In the genomic region with DNA sequence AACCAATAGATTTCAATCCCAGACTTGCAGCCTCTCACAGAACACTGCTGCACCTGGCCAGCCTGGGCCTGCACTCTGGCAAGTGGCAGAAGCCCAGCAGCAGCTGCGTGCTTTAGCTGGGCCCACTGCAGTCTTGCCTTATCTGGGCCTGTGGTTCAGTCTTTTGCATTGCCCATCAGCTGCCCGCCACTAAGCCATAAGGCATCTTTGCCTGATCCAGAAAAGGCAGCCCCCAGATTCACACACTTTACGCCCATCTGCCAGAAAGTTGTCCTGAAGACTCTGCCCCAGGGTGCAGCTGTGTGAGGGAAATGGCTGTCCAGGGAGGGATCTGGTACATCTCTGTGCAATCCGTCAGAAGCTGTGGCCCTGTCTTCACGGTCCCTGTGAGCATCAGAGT, we compare ENCODE assay signal across 27 cellular contexts.
A peak's percentile ranks its signal among the peaks of the same experiment; 100 is the strongest.
DNase-seq lines count a peak whose midpoint lies in the region; ATAC-seq, FAIRE-seq and TF ChIP-seq lines count a peak whose summit lies in the region.
"Had no signal": no experiment of that assay in that cellular context is flagged by ENCODE, and none has a peak within 500 bp of the region (broad histone marks: within the 10 kb centered on the region; RNA-seq: fewer than 3 reads in every experiment).

No MANE protein-coding gene starts in this region.

- no TSS peak for BruUV-seq in HepG2 (replicated peaks; lab: Mats Ljungman, UMichigan)

- TF ChIP-seq CTCF in HepG2 (CRISPR knock-in tag; IDR thresholded peaks at IDR 0.05) (no peak), right lobe of liver (IDR thresholded peaks at IDR 0.05) (no peak), kidney (IDR thresholded peaks at IDR 0.05; ENCODE audit: borderline replicate concordance, extremely low read depth, insufficient read depth) (no peak), transverse colon (IDR thresholded peaks at IDR 0.05) (no peak)

- POLR2A ChIA-PET in HepG2 (lab: Yijun Ruan, JAX), result no interaction called here

- intact Hi-C loops in HepG2 (cut with micrococcal nuclease; ENCODE audit: unreplicated experiment), result no loop called here
- intact Hi-C loops in right lobe of liver (cut with DNase I), result no loop called here
- intact Hi-C loops in kidney (cut with DNase I), result no loop called here
- intact Hi-C loops in transverse colon (cut with DNase I; ENCODE audit: low total_unique reads), result no loop called here

- H3K4me1 Mint-ChIP-seq in stimulated activated memory B cell treated with anti-CD40 and anti-IgM and Interleukin-4, amounts not matched to agents 10 μg/mL and 1 μg/mL and 100 μg/mL, for 72 hours, result no peaks in the 10 kb centered on the region

- H3K36me3 ChIP-seq in HepG2 (replicated peaks in 1 of 2; ENCODE audit: control insufficient read depth in 1 of 2, insufficient read depth in 2 of 2, low read length in 2 of 2) (no peaks in the 10 kb centered on the region), right lobe of liver (no peaks in the 10 kb centered on the region), kidney (ENCODE audit: control insufficient read depth in 1 of 2, insufficient read depth in 2 of 2, low read length in 2 of 2) (no peaks in the 10 kb centered on the region), transverse colon (no peaks in the 10 kb centered on the region)
- H3K36me3 ChIP-seq: ascending aorta, spleen, vagina had no signal

- no peak for DNase-seq in HepG2 (ENCODE audit: low spot score)
- no peak for DNase-seq in right lobe of liver
- DNase-seq in kidney, result peak; percentile 45
- DNase-seq in transverse colon, result no peak
- no peak for DNase-seq in DMS79 (lab: John Stamatoyannopoulos, UW)
- DNase-seq: COR-L47; HFFc6; KG1; kidney glomerular epithelial cell; mammary epithelial cell; NCI-H146; NCI-H526 treated with DMSO at 0.1 percent for 48 hours; occipital lobe; spleen; stimulated activated CD4-positive, alpha-beta T cell treated with anti-CD3 and anti-CD28 coated beads, Interleukin-4, amount 100 ng/mL, for 1 hour; stimulated activated naive CD4-positive, alpha-beta T cell; T1000; testis had no signal

- H3K4me1 ChIP-seq in HepG2 (ENCODE audit: insufficient read depth, low read length) (no peaks in the 10 kb centered on the region), right lobe of liver (no peaks in the 10 kb centered on the region), kidney (ENCODE audit: control insufficient read depth in 1 of 2, insufficient read depth in 1 of 2, low read depth in 1 of 2, low read length in 2 of 2) (no peaks in the 10 kb centered on the region), transverse colon (no peaks in the 10 kb centered on the region)
- H3K4me1 ChIP-seq: ascending aorta, spleen, testis, vagina had no signal

- WGBS in HepG2 (ENCODE audit: low lambda C conversion rate), result 84% methylated on average over 5 of the region's 5 CpGs
- WGBS in right lobe of liver (ENCODE audit: insufficient coverage, low coverage, low lambda C conversion rate, missing lambda C conversion rate), result 91% methylated on average over 4 of the region's 5 CpGs
- 94% methylated on average over 5 of the region's 5 CpGs; no CpG with 5 or more reads in 1 of the 2 donors for WGBS in transverse colon (ENCODE audit: low coverage in 1 of 2), 2 donors

- no peak overlapping the region for H3K27ac ChIP-seq in HepG2 (ENCODE audit: extremely low read length, insufficient read depth, low read length)
- H3K27ac ChIP-seq in right lobe of liver, result no peak overlapping the region
- no peak overlapping the region for H3K27ac ChIP-seq in kidney (ENCODE audit: low read depth in 2 of 2, low read length in 2 of 2)
- H3K27ac ChIP-seq in transverse colon, result no peak overlapping the region
- H3K27ac ChIP-seq: ascending aorta, RWPE1, spleen, testis, vagina had no signal

- no peak overlapping the region for H3K9ac ChIP-seq in HepG2 (ENCODE audit: insufficient read depth, low read depth, low read length)
- H3K9ac ChIP-seq in kidney (ENCODE audit: low read length in 2 of 2), result no peak overlapping the region

- H3K4me3 ChIP-seq in HepG2 (replicated peaks in 1 of 3; ENCODE audit: insufficient read depth in 1 of 3, low read depth in 2 of 3, low read length in 3 of 3), result no peak overlapping the region
- H3K4me3 ChIP-seq in right lobe of liver, result no peak overlapping the region
- no peak overlapping the region for H3K4me3 ChIP-seq in kidney (ENCODE audit: low read length in 2 of 2)
- H3K4me3 ChIP-seq in transverse colon, result no peak overlapping the region
- H3K4me3 ChIP-seq: ascending aorta, spleen, testis, vagina had no signal

- CTCF ChIA-PET in HepG2 (lab: Yijun Ruan, JAX; ENCODE audit: low intra/inter-chr PET ratio, low total read pairs), result no interaction called here

- H3K4me3 Mint-ChIP-seq in stimulated activated memory B cell treated with anti-CD40 and anti-IgM and Interleukin-4, amounts not matched to agents 10 μg/mL and 1 μg/mL and 100 μg/mL, for 72 hours, result no peak overlapping the region
- H3K4me3 Mint-ChIP-seq: dendritic cell treated with granulocyte-macrophage colony-stimulating factor and Interleukin-4, amounts not matched to agents 40 ng/mL and 50 ng/mL, for 4 days; HFFc6 had no signal

- H3K27me3 ChIP-seq in HepG2 (ENCODE audit: control insufficient read depth in 1 of 2, insufficient read depth in 2 of 2, low read length in 2 of 2), result no peaks in the 10 kb centered on the region
- H3K27me3 ChIP-seq in right lobe of liver, result no peaks in the 10 kb centered on the region
- H3K27me3 ChIP-seq in transverse colon, result no peaks in the 10 kb centered on the region
- H3K27me3 ChIP-seq: ascending aorta, spleen, testis, vagina had no signal

- H3K9me3 ChIP-seq in HepG2 (ENCODE audit: low read length), result no peaks in the 10 kb centered on the region
- no peaks in the 10 kb centered on the region for H3K9me3 ChIP-seq in right lobe of liver
- H3K9me3 ChIP-seq in kidney (ENCODE audit: control insufficient read depth in 1 of 2, low read length in 2 of 2), result no peaks in the 10 kb centered on the region
- H3K9me3 ChIP-seq in transverse colon, result no peaks in the 10 kb centered on the region
- H3K9me3 ChIP-seq: ascending aorta, spleen, testis, vagina had no signal

- TF ChIP-seq RAD21 in HepG2 (CRISPR knock-in tag; IDR thresholded peaks at IDR 0.05), result no peak

- no peaks in the 10 kb centered on the region for H4K20me1 ChIP-seq in HepG2 (ENCODE audit: insufficient read depth, low read length)

- no peak overlapping the region for H2AFZ ChIP-seq in HepG2 (ENCODE audit: low read length)

- no peak overlapping the region for H3K4me2 ChIP-seq in HepG2 (ENCODE audit: low read depth, low read length)

- in situ Hi-C loops in HepG2 (cut with HindIII; ENCODE audit: extremely low pct_ligation_motif_present, low pct_unique_long_range_greater_than_20kb) (no loop called here), transverse colon (cut with MboI; ENCODE audit: low pct_ligation_motif_present in 1 of 4, low pct_unique_long_range_greater_than_20kb in 1 of 4, low sequenced_read_pairs in 3 of 4) (no loop called here)

- no peak overlapping the region for H3K27ac Mint-ChIP-seq in stimulated activated memory B cell treated with anti-CD40 and anti-IgM and Interleukin-4, amounts not matched to agents 10 μg/mL and 1 μg/mL and 100 μg/mL, for 72 hours
- H3K27ac Mint-ChIP-seq: activated naive CD4-positive, alpha-beta T cell treated with anti-CD3 and anti-CD28 coated beads, Interleukin-2, amount 50 U/mL, for 72 hours; dendritic cell treated with granulocyte-macrophage colony-stimulating factor and Interleukin-4, amounts not matched to agents 40 ng/mL and 50 ng/mL, for 4 days; HFFc6 had no signal

- TF ChIP-seq POLR2A in HepG2 (IDR thresholded peaks at IDR 0.05; ENCODE audit: insufficient read depth in 1 of 2, low read depth in 2 of 2, low read length in 2 of 2), result no peak
- TF ChIP-seq POLR2A in right lobe of liver (IDR thresholded peaks at IDR 0.05), result no peak
- no peak for TF ChIP-seq POLR2A in transverse colon (IDR thresholded peaks at IDR 0.05)

- no peaks in the 10 kb centered on the region for H3K9me3 Mint-ChIP-seq in stimulated activated memory B cell treated with anti-CD40 and anti-IgM and Interleukin-4, amounts not matched to agents 10 μg/mL and 1 μg/mL and 100 μg/mL, for 72 hours
- H3K9me3 Mint-ChIP-seq: dendritic cell treated with granulocyte-macrophage colony-stimulating factor and Interleukin-4, amounts not matched to agents 40 ng/mL and 50 ng/mL, for 4 days; HFFc6 had no signal

- peak; percentile 26; the same call in 1 of the 3 replicates for ATAC-seq in HepG2
- no peak for ATAC-seq in right lobe of liver
- ATAC-seq in SK-N-SH treated with all-trans-retinoic acid at 6 μM for 48 hours, result peak; percentile 47
- ATAC-seq in stimulated activated memory B cell treated with anti-CD40 and anti-IgM and Interleukin-4, amounts not matched to agents 10 μg/mL and 1 μg/mL and 100 μg/mL, for 72 hours, result peak; percentile 62
- ATAC-seq in HG03469 (IDR thresholded peaks at IDR 0.05; ENCODE audit: unreplicated experiment), result no peak
- ATAC-seq: activated naive CD4-positive, alpha-beta T cell treated with anti-CD3 and anti-CD28 coated beads, Interleukin-2, amount 50 U/mL, for 72 hours had no signal

- no peaks in the 10 kb centered on the region for H3K27me3 Mint-ChIP-seq in stimulated activated memory B cell treated with anti-CD40 and anti-IgM and Interleukin-4, amounts not matched to agents 10 μg/mL and 1 μg/mL and 100 μg/mL, for 72 hours
- H3K27me3 Mint-ChIP-seq: dendritic cell treated with granulocyte-macrophage colony-stimulating factor and Interleukin-4, amounts not matched to agents 40 ng/mL and 50 ng/mL, for 4 days had no signal

- TF ChIP-seq EP300 in HepG2 (IDR thresholded peaks at IDR 0.05; ENCODE audit: low read depth in 2 of 2, low read length in 2 of 2) (no peak), HepG2 (CRISPR knock-in tag; IDR thresholded peaks at IDR 0.05; ENCODE audit: borderline replicate concordance) (no peak), transverse colon (IDR thresholded peaks at IDR 0.05; ENCODE audit: low read depth) (no peak)

- FAIRE-seq in HepG2 (lab: Jason Lieb, UNC) (no peak), kidney (lab: Jason Lieb, UNC) (no peak)
- FAIRE-seq: GM19239 had no signal

- H3K36me3 Mint-ChIP-seq in stimulated activated memory B cell treated with anti-CD40 and anti-IgM and Interleukin-4, amounts not matched to agents 10 μg/mL and 1 μg/mL and 100 μg/mL, for 72 hours, result no peaks in the 10 kb centered on the region
- H3K36me3 Mint-ChIP-seq: activated naive CD4-positive, alpha-beta T cell treated with anti-CD3 and anti-CD28 coated beads, Interleukin-2, amount 50 U/mL, for 72 hours had no signal

- H3K79me2 ChIP-seq in HepG2 (ENCODE audit: insufficient read depth, low read length), result no peaks in the 10 kb centered on the region

Comparison
In these comparisons a context has a peak if more than half of its experiments do, and no peak if none do; other contexts are left out.
1. ATAC-seq: peak in HepG2 (single experiment), SK-N-SH treated with all-trans-retinoic acid at 6 μM for 48 hours (single experiment) and stimulated activated memory B cell treated with anti-CD40 and anti-IgM and Interleukin-4, amounts not matched to agents 10 μg/mL and 1 μg/mL and 100 μg/mL, for 72 hours (single experiment); none in right lobe of liver (0 of 4) and HG03469 (single experiment).